ENCODE assay signal across 17 cellular contexts in genomic region chr6:135148889-135149288, GRCh38.
"Had no signal": no experiment of that assay in that cellular context is flagged by ENCODE, and none has a peak within 500 bp of the region (broad histone marks: within the 10 kb centered on the region; RNA-seq: fewer than 3 reads in every experiment).

No MANE protein-coding gene starts in this region.

- H3K9me3 Mint-ChIP-seq: activated T-helper 17 cell treated with anti-CD3 and anti-CD28 coated beads, Interleukin-2, amount 50 U/mL, for 72 hours; dendritic cell treated with granulocyte-macrophage colony-stimulating factor and Interleukin-4, amounts not matched to agents 40 ng/mL and 50 ng/mL, for 4 days; effector memory CD8-positive, alpha-beta T cell; memory B cell had no signal

- H3K9me3 ChIP-seq: testis, upper lobe of right lung had no signal

- H3K36me3 ChIP-seq: brain microvascular endothelial cell, gastroesophageal sphincter, left ventricle myocardium inferior, upper lobe of right lung had no signal

- H3K4me3 ChIP-seq: gastroesophageal sphincter, left ventricle myocardium inferior, testis, upper lobe of right lung had no signal

- H3K4me3 Mint-ChIP-seq: activated naive CD4-positive, alpha-beta T cell treated with anti-CD3 and anti-CD28 coated beads, Interleukin-2, amount 10 ng/mL, durations not matched to agents 7 days and 5 days; dendritic cell treated with granulocyte-macrophage colony-stimulating factor and Interleukin-4, amounts not matched to agents 40 ng/mL and 50 ng/mL, for 4 days; effector memory CD8-positive, alpha-beta T cell; memory B cell; nephron had no signal

- H3K27me3 ChIP-seq: brain microvascular endothelial cell, gastroesophageal sphincter, testis, upper lobe of right lung had no signal

- H3K36me3 Mint-ChIP-seq: memory B cell had no signal

- ATAC-seq: effector memory CD8-positive, alpha-beta T cell; gastroesophageal sphincter; upper lobe of right lung had no signal

- DNase-seq: activated CD4-positive, alpha-beta T cell treated with anti-CD3 and anti-CD28 coated beads for 1 hour; activated naive CD4-positive, alpha-beta T cell treated with anti-CD3 and anti-CD28 coated beads, Interleukin-2, amount 10 ng/mL, durations not matched to agents 7 days and 5 days; amygdala; brain microvascular endothelial cell; effector memory CD8-positive, alpha-beta T cell; left ventricle myocardium inferior; stimulated activated CD4-positive, alpha-beta T cell treated with anti-CD3 and anti-CD28 coated beads, Interleukin-4, amount 100 ng/mL, for 1 hour; stimulated activated CD8-positive, alpha-beta memory T cell treated with anti-CD3 and anti-CD28 coated beads, Interleukin-4, amount 100 ng/mL, for 48 hours; stimulated activated naive CD8-positive, alpha-beta T cell treated with anti-CD3 and anti-CD28 coated beads, Interleukin-15, Interleukin-2, amounts not matched to agents 100 U/mL and 50 U/mL, for 24 hours; testis; upper lobe of right lung had no signal

- H3K27me3 Mint-ChIP-seq: activated naive CD4-positive, alpha-beta T cell treated with anti-CD3 and anti-CD28 coated beads, Interleukin-2, amount 10 ng/mL, durations not matched to agents 7 days and 5 days; activated T-helper 17 cell treated with anti-CD3 and anti-CD28 coated beads, Interleukin-2, amount 50 U/mL, for 72 hours; effector memory CD8-positive, alpha-beta T cell; memory B cell had no signal

- H3K4me1 ChIP-seq: gastroesophageal sphincter, left ventricle myocardium inferior, testis had no signal

- H3K27ac Mint-ChIP-seq: activated naive CD4-positive, alpha-beta T cell treated with anti-CD3 and anti-CD28 coated beads, Interleukin-2, amount 10 ng/mL, durations not matched to agents 7 days and 5 days; dendritic cell treated with granulocyte-macrophage colony-stimulating factor and Interleukin-4, amounts not matched to agents 40 ng/mL and 50 ng/mL, for 4 days; memory B cell; nephron had no signal

- H3K27ac ChIP-seq: brain microvascular endothelial cell, epithelial cell of prostate, gastroesophageal sphincter, left ventricle myocardium inferior, testis, upper lobe of right lung had no signal
